Comparison of ENCODE assay signal across 8 cellular contexts in the genomic region with DNA sequence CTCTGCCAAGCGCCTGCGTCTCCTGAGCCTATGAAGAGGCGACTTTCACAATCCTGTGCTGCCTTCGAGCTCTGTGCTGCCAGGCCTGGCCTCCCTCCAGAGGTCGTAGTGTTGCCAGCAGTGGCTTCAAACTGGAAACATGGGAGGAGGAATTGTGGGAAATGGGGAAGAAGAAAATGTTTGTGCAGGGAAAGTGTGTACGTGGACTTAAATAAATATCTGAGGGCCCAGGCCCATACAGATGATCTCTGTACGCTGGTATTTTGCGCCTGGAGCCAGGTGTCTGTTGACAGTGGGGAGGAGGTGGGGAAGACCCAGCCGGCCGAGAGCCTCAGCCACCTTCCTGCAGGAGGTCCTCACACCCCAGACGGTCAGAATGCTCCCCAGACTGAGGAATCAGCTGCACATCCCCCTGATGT. TPM values are rescaled to one million over a fixed set of nuclear protein-coding genes. Genes with fewer than 3 reads are reported as not detected.
A peak's percentile ranks its signal among the peaks of the same experiment; 100 is the strongest.
DNase-seq lines count a peak whose midpoint lies in the region; ATAC-seq and TF ChIP-seq lines count a peak whose summit lies in the region.

No MANE protein-coding gene starts in this region.

- H3K27ac ChIP-seq in WERI-Rb-1: 0 out of 2 replicates have a peak overlapping the region, but pooled peaks have one; percentile 24

- peak; percentile 47 for DNase-seq in ELF-1 (ENCODE audit: low read depth, low spot score)
- no peak for DNase-seq in WERI-Rb-1
- peak; percentile 97 for DNase-seq in fibroblast of the aortic adventitia (ENCODE audit: low read depth)
- DNase-seq in omental fat pad (ENCODE audit: low spot score): peak; percentile 53
- DNase-seq in activated CD4-positive, alpha-beta T cell treated with anti-CD3 and anti-CD28 coated beads, Interleukin-2, amount 50 U/mL, for 48 hours: no peak
- no peak for DNase-seq in RPMI8226

- H3K4me3 ChIP-seq in WERI-Rb-1 (ENCODE audit: low read depth, low read length) (no peak overlapping the region), fibroblast of the aortic adventitia (ENCODE audit: low read depth, low read length) (no peak overlapping the region)

- peaks cover 23% of the 10 kb centered on the region for H3K36me3 ChIP-seq in WERI-Rb-1

- ATAC-seq in omental fat pad (ENCODE audit: low FRiP score) (peak; percentile 80), GM18519 (IDR thresholded peaks at IDR 0.05; ENCODE audit: low FRiP score, unreplicated experiment) (no peak), GM19452 (IDR thresholded peaks at IDR 0.05; ENCODE audit: unreplicated experiment) (no peak)

- TF ChIP-seq CTCF in WERI-Rb-1 (IDR thresholded peaks at IDR 0.05; ENCODE audit: low read depth, low read length) (no peak), fibroblast of the aortic adventitia (IDR thresholded peaks at IDR 0.05; ENCODE audit: insufficient read depth, low read length) (no peak), omental fat pad (IDR thresholded peaks at IDR 0.05) (no peak)

- no peaks in the 10 kb centered on the region for H3K27me3 ChIP-seq in WERI-Rb-1 (ENCODE audit: insufficient read depth, low read depth, severe bottlenecking)

- no peaks in the 10 kb centered on the region for H3K9me3 ChIP-seq in WERI-Rb-1 (ENCODE audit: severe bottlenecking)

RNA-seq across cellular contexts. Expression of a gene that starts 44.6 kb away (rescaled TPM):
- total RNA-seq in fibroblast of the aortic adventitia (ENCODE audit: low replicate concordance) (52.4 and 267 TPM in 2 replicates), omental fat pad (100 to 1,000 TPM in 3 of 4 donors, 10 to 100 TPM in 1; 70.1 to 133 (median 108) TPM)

Comparison
In these comparisons a context has a peak if more than half of its experiments do, and no peak if none do; other contexts are left out.
1. DNase-seq: peak in ELF-1 (single experiment), fibroblast of the aortic adventitia (single experiment) and omental fat pad (single experiment); none in WERI-Rb-1 (single experiment), activated CD4-positive, alpha-beta T cell treated with anti-CD3 and anti-CD28 coated beads, Interleukin-2, amount 50 U/mL, for 48 hours (0 of 2) and RPMI8226 (single experiment).